8 cellular contexts compared by ENCODE assay signal in genomic region chr2:84865181-84865783, GRCh38. TPM values are rescaled to one million over a fixed set of nuclear protein-coding genes. Genes with fewer than 3 reads are reported as not detected.
DNase-seq lines count a peak whose midpoint lies in the region; ATAC-seq and TF ChIP-seq lines count a peak whose summit lies in the region.

No MANE protein-coding gene starts in this region.

- ATAC-seq in HG02678 (IDR thresholded peaks at IDR 0.05; ENCODE audit: unreplicated experiment) (peak; percentile 78), HG02571 (IDR thresholded peaks at IDR 0.05; ENCODE audit: unreplicated experiment) (no peak)

- H3K4me1 ChIP-seq in left ventricle myocardium inferior, result no peaks in the 10 kb centered on the region
- no peaks in the 10 kb centered on the region for H3K4me1 ChIP-seq in right atrium auricular region

- TF ChIP-seq CTCF in left ventricle myocardium inferior (IDR thresholded peaks at IDR 0.05; ENCODE audit: borderline replicate concordance), result peak; percentile 38
- peak in 1 of 2 donors; percentile 49 for TF ChIP-seq CTCF in right atrium auricular region (IDR thresholded peaks at IDR 0.05)

- no peak overlapping the region for H3K4me3 ChIP-seq in left ventricle myocardium inferior
- no peak overlapping the region for H3K4me3 ChIP-seq in right atrium auricular region

- no peaks in the 10 kb centered on the region for H3K36me3 ChIP-seq in left ventricle myocardium inferior
- H3K36me3 ChIP-seq in right atrium auricular region, result no peaks in the 10 kb centered on the region

- intact Hi-C loops in left ventricle myocardium inferior (cut with micrococcal nuclease), result no loop called here

- H3K27me3 ChIP-seq in left ventricle myocardium inferior (ENCODE audit: low read depth) (peaks cover 18% of the 10 kb centered on the region), right atrium auricular region (no peaks in the 10 kb centered on the region)

- H3K27ac ChIP-seq in left ventricle myocardium inferior (replicated peaks) (no peak overlapping the region), right atrium auricular region (no peak overlapping the region)

- H3K9me3 ChIP-seq in left ventricle myocardium inferior (replicated peaks) (no peaks in the 10 kb centered on the region), right atrium auricular region (no peaks in the 10 kb centered on the region)

- DNase-seq in left ventricle myocardium inferior (no peak), right atrium auricular region (ENCODE audit: low spot score) (no peak), RPMI7951 (ENCODE audit: low read depth) (peak; percentile 47), foreskin melanocyte (peak; percentile 28), NCI-H1048 (lab: John Stamatoyannopoulos, UW) (no peak)
- DNase-seq in stimulated activated CD4-positive, alpha-beta T cell treated with anti-CD3 and anti-CD28 coated beads, Interleukin-4, amount 100 ng/mL, for 4 hours, result no peak

RNA-seq across cellular contexts. Expression of gene TRABD2A, which starts 15.6 kb away (rescaled TPM):
- total RNA-seq in left ventricle myocardium inferior, result 0.49 TPM
- 1 to 10 TPM; 1.2 to 1.7 TPM for total RNA-seq in right atrium auricular region
- 5.3 and 7.1 TPM in 2 replicates for total RNA-seq in RPMI7951 (2014; rRNA removed; shearing (Covaris generic))

RNA-seq across cellular contexts. Expression of gene TMSB10, which starts 40.2 kb away (rescaled TPM):
- total RNA-seq in left ventricle myocardium inferior (400 TPM), right atrium auricular region (1,000 to 10,000 TPM; 1,113 to 1,769 TPM)
- total RNA-seq in RPMI7951 (2014; rRNA removed; shearing (Covaris generic)), result 10,908 and 12,539 TPM in 2 replicates

Comparison
In these comparisons a context has a peak if more than half of its experiments do, and no peak if none do; other contexts are left out.
1. DNase-seq: peak in RPMI7951 (single experiment) and foreskin melanocyte (single experiment); none in left ventricle myocardium inferior (single experiment), right atrium auricular region (single experiment), NCI-H1048 (single experiment) and stimulated activated CD4-positive, alpha-beta T cell treated with anti-CD3 and anti-CD28 coated beads, Interleukin-4, amount 100 ng/mL, for 4 hours (0 of 2).